ENCODE assay signal across 2 cellular contexts in the genomic region with DNA sequence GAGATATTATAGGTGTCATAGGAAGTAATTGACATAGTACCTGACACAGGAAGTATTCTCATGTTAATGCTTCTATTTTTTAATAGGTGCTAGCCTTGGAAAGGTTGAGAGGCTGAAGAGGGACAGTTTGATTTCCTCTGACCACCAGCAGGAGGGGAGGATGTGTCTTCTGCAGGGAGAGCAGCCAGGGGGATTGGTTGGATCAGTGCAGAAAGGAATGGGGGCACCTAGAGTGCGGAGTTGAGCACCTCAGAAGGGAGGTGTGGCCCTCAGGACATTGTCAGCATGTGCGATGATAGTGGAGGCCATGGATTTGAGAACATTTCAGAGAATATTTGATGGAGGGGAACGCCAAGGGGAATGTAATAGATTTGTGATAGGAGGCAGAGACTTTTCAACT.
TF ChIP-seq lines count a peak whose summit lies in the region.

No MANE protein-coding gene starts in this region.

TF ChIP-seq in WTC11, 78 proteins besides CTCF, POLR2A, EP300 and RAD21:
- TF ChIP-seq CDX4 (CRISPR knock-in tag; IDR thresholded peaks at IDR 0.05; ENCODE audit: borderline replicate concordance) (no peak), E2F4 (CRISPR knock-in tag; IDR thresholded peaks at IDR 0.05; ENCODE audit: borderline replicate concordance, low read depth) (no peak), TEAD1 (CRISPR knock-in tag; IDR thresholded peaks at IDR 0.05) (no peak), RORB (CRISPR knock-in tag; IDR thresholded peaks at IDR 0.05) (no peak), ELF4 (CRISPR knock-in tag; IDR thresholded peaks at IDR 0.05; ENCODE audit: low read depth) (no peak), ZBTB21 (CRISPR knock-in tag; IDR thresholded peaks at IDR 0.05; ENCODE audit: borderline replicate concordance) (no peak), SMAD4 (CRISPR knock-in tag; IDR thresholded peaks at IDR 0.05) (no peak), TCF7 (CRISPR knock-in tag; IDR thresholded peaks at IDR 0.05; ENCODE audit: low read depth) (no peak), KAT7 (CRISPR knock-in tag; IDR thresholded peaks at IDR 0.05; ENCODE audit: borderline replicate concordance) (no peak), ZNF219 (CRISPR knock-in tag; IDR thresholded peaks at IDR 0.05; ENCODE audit: borderline replicate concordance) (no peak), TEAD4 (CRISPR knock-in tag; IDR thresholded peaks at IDR 0.05) (no peak)

TF ChIP-seq in H1, 55 proteins besides CTCF, POLR2A, EP300 and RAD21:
- TF ChIP-seq MAX (IDR thresholded peaks at IDR 0.05) (no peak), SAP30 (IDR thresholded peaks at IDR 0.05; ENCODE audit: insufficient read depth, insufficient replicate concordance, low read length) (no peak), RNF2 (IDR thresholded peaks at IDR 0.05; ENCODE audit: borderline replicate concordance, low read depth, low read length, missing control alignments, poor library complexity, severe bottlenecking) (no peak), BACH1 (IDR thresholded peaks at IDR 0.05; ENCODE audit: low read length) (no peak), TEAD4 (IDR thresholded peaks at IDR 0.05; ENCODE audit: low read depth, low read length) (no peak), EGR1 (IDR thresholded peaks at IDR 0.05; ENCODE audit: borderline replicate concordance, low read depth, low read length) (no peak), E2F6 (IDR thresholded peaks at IDR 0.05) (no peak)
- TF ChIP-seq, protein P1, sequence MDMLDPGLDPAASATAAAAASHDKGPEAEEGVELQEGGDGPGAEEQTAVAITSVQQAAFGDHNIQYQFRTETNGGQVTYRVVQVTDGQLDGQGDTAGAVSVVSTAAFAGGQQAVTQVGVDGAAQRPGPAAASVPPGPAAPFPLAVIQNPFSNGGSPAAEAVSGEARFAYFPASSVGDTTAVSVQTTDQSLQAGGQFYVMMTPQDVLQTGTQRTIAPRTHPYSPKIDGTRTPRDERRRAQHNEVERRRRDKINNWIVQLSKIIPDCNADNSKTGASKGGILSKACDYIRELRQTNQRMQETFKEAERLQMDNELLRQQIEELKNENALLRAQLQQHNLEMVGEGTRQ (IDR thresholded peaks at IDR 0.05; ENCODE audit: low read length): no peak
